Comparison of ENCODE assay signal across 21 cellular contexts in the genomic region with DNA sequence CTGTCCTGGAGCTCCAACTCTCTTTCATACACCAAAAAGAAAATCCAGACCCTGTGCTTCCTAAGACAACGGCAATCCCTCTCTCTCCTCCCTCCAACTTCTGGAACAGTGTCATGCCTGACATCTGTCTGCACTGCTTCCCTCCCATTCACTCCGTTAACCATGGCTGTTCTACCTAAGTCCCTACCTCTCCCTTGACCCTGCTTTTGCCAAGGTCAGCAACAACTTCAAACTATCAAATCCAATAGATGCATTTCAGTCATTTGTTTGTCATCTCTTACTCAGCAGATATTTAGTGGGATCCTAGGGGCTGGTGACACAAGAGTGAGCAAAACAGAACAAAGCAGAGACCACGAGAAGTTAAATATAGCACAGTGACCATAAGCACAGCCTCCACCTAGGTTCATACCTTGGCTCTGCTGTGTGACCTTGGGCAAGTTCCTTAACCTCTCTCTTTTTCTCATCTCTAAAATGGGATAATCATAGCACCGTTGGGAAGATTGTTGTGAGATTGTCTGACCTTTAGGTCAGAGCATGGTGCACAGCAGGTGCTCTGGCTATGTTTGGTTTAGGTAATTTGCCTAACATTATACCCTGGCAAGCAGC.
A peak's percentile ranks its signal among the peaks of the same experiment; 100 is the strongest.
DNase-seq lines count a peak whose midpoint lies in the region; ATAC-seq and TF ChIP-seq lines count a peak whose summit lies in the region.
"Had no signal": no experiment of that assay in that cellular context is flagged by ENCODE, and none has a peak within 500 bp of the region (broad histone marks: within the 10 kb centered on the region; RNA-seq: fewer than 3 reads in every experiment).

No MANE protein-coding gene starts in this region.

- H3K9me3 ChIP-seq in PC-3 (ENCODE audit: low read length) = no peaks in the 10 kb centered on the region

- H4K20me1 ChIP-seq in PC-3 (ENCODE audit: low read length) = no peaks in the 10 kb centered on the region

- intact Hi-C loops in PC-3 (cut with micrococcal nuclease) = no loop called here

- ATAC-seq in PC-3 (no peak), HG02798 (IDR thresholded peaks at IDR 0.05; ENCODE audit: poor library complexity, unreplicated experiment) (no peak)
- ATAC-seq: HCT116 had no signal

- H3K79me2 ChIP-seq in PC-3 (ENCODE audit: low read length) = no peaks in the 10 kb centered on the region

- no peaks in the 10 kb centered on the region for H3K27me3 ChIP-seq in PC-3 (ENCODE audit: low read length)

- BruUV-seq in PC-3 (replicated peaks; lab: Mats Ljungman, UMichigan) = no TSS peak

- H3K9ac ChIP-seq in PC-3 (ENCODE audit: low read length) = no peak overlapping the region

- H3K27ac ChIP-seq in PC-3 (ENCODE audit: low read length) (no peak overlapping the region), caudate nucleus (ENCODE audit: low read depth, low read length) (peak overlapping the region; percentile 4), substantia nigra (ENCODE audit: low read depth, low read length, poor library complexity, severe bottlenecking) (peak overlapping the region; percentile 66)
- H3K27ac ChIP-seq: RWPE1 had no signal

- H3K4me3 ChIP-seq in PC-3 (ENCODE audit: low read length) = no peak overlapping the region

- DNase-seq in NCI-H146 (lab: John Stamatoyannopoulos, UW) (peak; percentile 37), NCI-H146 treated with DMSO at 0.1 percent for 48 hours (lab: John Stamatoyannopoulos, UW; ENCODE audit: unreplicated experiment) (no peak), PC-3 (peak; percentile 13), caudate nucleus (lab: John Stamatoyannopoulos, UW) (no peak), substantia nigra (lab: John Stamatoyannopoulos, UW) (no peak), iPS-NIHi7 (ENCODE audit: extremely low spot score) (no peak), NCI-H748 treated with DMSO at 0.1 percent for 48 hours (lab: John Stamatoyannopoulos, UW) (no peak)
- DNase-seq: 8988T, DMS153, DND-41, KG1, NCI-H1092 treated with DMSO at 0.1 percent for 48 hours, NCI-H1436, NCI-H1930, NCI-H2107, NCI-H446 treated with DMSO at 0.1 percent for 48 hours, SHP77, T-helper 1 cell had no signal

- H2AFZ ChIP-seq in PC-3 (ENCODE audit: low read length) = no peak overlapping the region

- TF ChIP-seq CTCF in PC-3 (conservative IDR thresholded peaks at IDR 0.05; ENCODE audit: low read depth, low read length) = no peak

- no peaks in the 10 kb centered on the region for H3K36me3 ChIP-seq in PC-3 (ENCODE audit: low read depth, low read length)

- no peaks in the 10 kb centered on the region for H3F3A ChIP-seq in PC-3 (ENCODE audit: low read length, unreplicated experiment)

- H3K4me2 ChIP-seq in PC-3 (ENCODE audit: low read length) = no peak overlapping the region

- POLR2A ChIA-PET in PC-3 (lab: Charles Lee; ENCODE audit: unreplicated experiment) = no interaction called here

- no peaks in the 10 kb centered on the region for H3K9me2 ChIP-seq in PC-3 (replicated peaks; ENCODE audit: low read length)

- H3K4me1 ChIP-seq in PC-3 (ENCODE audit: insufficient read depth, low read length) = no peaks in the 10 kb centered on the region

- CTCF ChIA-PET in PC-3 (lab: Charles Lee) = no interaction called here

Comparison
In these comparisons a context has a peak if more than half of its experiments do, and no peak if none do; other contexts are left out.
1. DNase-seq: peak in NCI-H146 (single experiment) and PC-3 (single experiment); none in NCI-H146 treated with DMSO at 0.1 percent for 48 hours (single experiment), caudate nucleus (0 of 61), substantia nigra (0 of 49), iPS-NIHi7 (single experiment) and NCI-H748 treated with DMSO at 0.1 percent for 48 hours (single experiment).